Comparison of ENCODE assay signal across 7 cellular contexts in the genomic region with DNA sequence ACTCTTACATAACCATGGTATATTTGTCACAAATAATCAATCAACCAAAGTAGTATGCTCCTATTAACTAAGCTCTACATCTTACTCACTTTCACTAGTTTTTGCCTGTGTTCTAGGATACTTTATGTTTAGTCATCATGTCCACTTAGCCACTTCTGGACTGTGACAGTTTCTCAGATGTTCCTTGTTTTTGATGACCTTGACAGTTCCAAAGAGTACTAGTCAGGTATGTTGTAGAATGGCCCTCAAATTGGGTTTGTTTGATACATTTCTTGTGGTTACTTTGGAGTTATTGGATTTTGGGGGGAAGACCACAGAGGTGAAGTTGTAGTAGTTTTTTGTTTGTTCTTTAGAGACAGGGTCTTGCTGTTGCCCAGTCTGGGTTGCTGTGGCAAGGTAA.
"Had no signal": no experiment of that assay in that cellular context is flagged by ENCODE, and none has a peak within 500 bp of the region (broad histone marks: within the 10 kb centered on the region; RNA-seq: fewer than 3 reads in every experiment).

No MANE protein-coding gene starts in this region.

- H3K9ac ChIP-seq: KMS-11 had no signal

- H3K4me2 ChIP-seq: KMS-11 had no signal

- H3K27ac ChIP-seq: HL-60, KMS-11 had no signal

- FAIRE-seq: HTR-8/SVneo had no signal

- DNase-seq: IMR-90, Karpas-422, KBM-7, KG1 had no signal
